20 cellular contexts compared by ENCODE assay signal in the genomic region with DNA sequence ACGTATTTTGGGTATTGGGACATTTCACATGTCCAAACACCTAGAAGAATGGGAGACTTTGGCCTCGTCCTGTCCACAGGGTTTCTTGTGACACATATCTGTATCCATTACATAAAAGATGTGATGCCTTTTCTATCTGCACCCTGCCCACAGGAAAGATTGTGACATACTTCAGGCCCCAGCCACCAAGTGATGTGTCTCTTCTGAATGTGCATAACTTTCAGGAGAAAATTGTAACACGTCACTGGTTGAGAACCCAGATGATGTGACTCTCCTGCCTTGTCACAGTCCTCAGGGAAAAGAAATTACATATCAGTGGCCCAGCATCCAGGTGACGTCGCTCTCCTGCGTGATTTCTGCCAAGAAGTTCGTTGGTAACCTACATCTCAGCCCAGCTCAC. TPM values are rescaled to one million over a fixed set of nuclear protein-coding genes. Genes with fewer than 3 reads are reported as not detected.
DNase-seq lines count a peak whose midpoint lies in the region; ATAC-seq and TF ChIP-seq lines count a peak whose summit lies in the region.
"Had no signal": no experiment of that assay in that cellular context is flagged by ENCODE, and none has a peak within 500 bp of the region (broad histone marks: within the 10 kb centered on the region; RNA-seq: fewer than 3 reads in every experiment).

No MANE protein-coding gene starts in this region.

- no peak overlapping the region for H3K4me2 ChIP-seq in neural progenitor cell
- H3K4me2 ChIP-seq: BLaER1 treated with 17β-estradiol and CSF1 and Interleukin-3, amounts not matched to agents 10 nM and 100 nM had no signal

- TF ChIP-seq CTCF in endodermal cell (conservative IDR thresholded peaks at IDR 0.05): no peak
- no peak for TF ChIP-seq CTCF in lung (IDR thresholded peaks at IDR 0.05; ENCODE audit: control extremely low read depth, extremely low read depth)
- no peak for TF ChIP-seq CTCF in neural progenitor cell (IDR thresholded peaks at IDR 0.05)

- ATAC-seq in activated T-cell treated with anti-CD3 and anti-CD28 coated beads, Interleukin-2, amount 50 U/mL, for 72 hours (replicated peaks in 1 of 2): no peak
- ATAC-seq in lung (ENCODE audit: insufficient read depth, low FRiP score) (no peak), HG02763 (IDR thresholded peaks at IDR 0.05; ENCODE audit: unreplicated experiment) (no peak)
- ATAC-seq: CD8-positive, alpha-beta T cell had no signal

- H3K36me3 ChIP-seq in endodermal cell (ENCODE audit: control insufficient read depth, insufficient read depth, low read length): peaks cover 93% of the 10 kb centered on the region
- peaks cover 5 to 15% of the 10 kb centered on the region in 2 donors for H3K36me3 ChIP-seq in lung (ENCODE audit: control insufficient read depth in 2 of 2, insufficient read depth in 2 of 2, low read length in 2 of 2)
- H3K36me3 ChIP-seq in neural progenitor cell: peaks cover 4% of the 10 kb centered on the region

- H3K27me3 Mint-ChIP-seq in activated T-cell treated with anti-CD3 and anti-CD28 coated beads, Interleukin-2, amount 50 U/mL, for 72 hours (ENCODE audit: low read depth): no peaks in the 10 kb centered on the region
- H3K27me3 Mint-ChIP-seq in endodermal cell (ENCODE audit: insufficient read depth) (no peaks in the 10 kb centered on the region), neural progenitor cell (ENCODE audit: insufficient read depth, low read depth) (peaks cover 3% of the 10 kb centered on the region)
- H3K27me3 Mint-ChIP-seq: B cell had no signal

- peaks cover 30 to 37% of the 10 kb centered on the region in 2 donors for H3K36me3 Mint-ChIP-seq in activated T-cell treated with anti-CD3 and anti-CD28 coated beads, Interleukin-2, amount 50 U/mL, for 72 hours (ENCODE audit: insufficient read depth in 2 of 2)
- H3K36me3 Mint-ChIP-seq in endodermal cell (ENCODE audit: low read depth) (peaks cover 87% of the 10 kb centered on the region), neural progenitor cell (peaks cover 87% of the 10 kb centered on the region)

- H3K27ac ChIP-seq in endodermal cell (ENCODE audit: low read depth, low read length) (no peak overlapping the region), lung (ENCODE audit: low read depth in 1 of 2, low read length in 1 of 2) (no peak overlapping the region), neural progenitor cell (no peak overlapping the region)
- H3K27ac ChIP-seq: BLaER1 treated with 17β-estradiol and CSF1 and Interleukin-3, amounts not matched to agents 10 nM and 100 nM; GM23248; HL-60 had no signal

- no peaks in the 10 kb centered on the region for H3F3A ChIP-seq in neural progenitor cell (ENCODE audit: low read depth)

- H3K27ac Mint-ChIP-seq in activated T-cell treated with anti-CD3 and anti-CD28 coated beads, Interleukin-2, amount 50 U/mL, for 72 hours: peak overlapping the region; percentile 42
- H3K27ac Mint-ChIP-seq in endodermal cell: no peak overlapping the region
- no peak overlapping the region for H3K27ac Mint-ChIP-seq in neural progenitor cell
- H3K27ac Mint-ChIP-seq: B cell; CD8-positive, alpha-beta T cell had no signal

- peaks cover 83% of the 10 kb centered on the region for H3K79me2 ChIP-seq in neural progenitor cell (ENCODE audit: low read depth)

- H3K27me3 ChIP-seq in endodermal cell (ENCODE audit: control insufficient read depth, insufficient read depth, low read length, poor library complexity, severe bottlenecking): no peaks in the 10 kb centered on the region
- H3K27me3 ChIP-seq in lung (ENCODE audit: control insufficient read depth, insufficient read depth): no peaks in the 10 kb centered on the region
- H3K27me3 ChIP-seq in neural progenitor cell: no peaks in the 10 kb centered on the region
- H3K27me3 ChIP-seq: BLaER1 treated with 17β-estradiol and CSF1 and Interleukin-3, amounts not matched to agents 10 nM and 100 nM had no signal

- no peak for DNase-seq in activated T-cell treated with anti-CD3 and anti-CD28 coated beads, Interleukin-2, amount 50 U/mL, for 72 hours
- no peak for DNase-seq in activated T-cell treated with anti-CD3 and anti-CD28 coated beads, Interleukin-2, amount 50 U/mL, for 48 hours
- DNase-seq in AML-193 (lab: John Stamatoyannopoulos, UW) (peak; percentile 10 to 15), endodermal cell (peak; percentile 5), lung (ENCODE audit: low spot score) (peak; percentile 2), KG1 (lab: John Stamatoyannopoulos, UW) (no peak), neural progenitor cell (ENCODE audit: low spot score) (no peak)
- DNase-seq: 8988T; Calu3; CD8-positive, alpha-beta T cell; DMS53; DND-41; EL; GM23248; HCEC 1CT; IMR-90 had no signal

- H3K4me3 Mint-ChIP-seq in activated T-cell treated with anti-CD3 and anti-CD28 coated beads, Interleukin-2, amount 50 U/mL, for 72 hours: no peak overlapping the region
- H3K4me3 Mint-ChIP-seq in endodermal cell (no peak overlapping the region), neural progenitor cell (no peak overlapping the region)
- H3K4me3 Mint-ChIP-seq: B cell; CD8-positive, alpha-beta T cell had no signal

- WGBS in endodermal cell (ENCODE audit: insufficient coverage in 1 of 2, insufficient read length in 1 of 2), 2 experiments: 95 to 97% methylated on average over 6 to 7 of the region's 7 CpGs
- WGBS in lung, 2 donors: 89 to 96% methylated on average over 7 of the region's 7 CpGs

- H3K9ac ChIP-seq in endodermal cell (ENCODE audit: extremely low read depth, low read length, poor library complexity, severe bottlenecking) (no peak overlapping the region), neural progenitor cell (no peak overlapping the region)
- H3K9ac ChIP-seq: BLaER1 treated with 17β-estradiol and CSF1 and Interleukin-3, amounts not matched to agents 10 nM and 100 nM; GM23248 had no signal

- H3K4me1 Mint-ChIP-seq in activated T-cell treated with anti-CD3 and anti-CD28 coated beads, Interleukin-2, amount 50 U/mL, for 72 hours (ENCODE audit: low read depth): peaks cover 24% of the 10 kb centered on the region
- peaks cover 4% of the 10 kb centered on the region for H3K4me1 Mint-ChIP-seq in endodermal cell
- H3K4me1 Mint-ChIP-seq in neural progenitor cell: no peaks in the 10 kb centered on the region
- H3K4me1 Mint-ChIP-seq: B cell had no signal

- no peaks in the 10 kb centered on the region for H3K4me1 ChIP-seq in endodermal cell (ENCODE audit: control insufficient read depth, insufficient read depth, low read length)
- H3K4me1 ChIP-seq in lung (ENCODE audit: control insufficient read depth in 2 of 2, insufficient read depth in 2 of 2, low read length in 2 of 2): no peaks in the 10 kb centered on the region
- H3K4me1 ChIP-seq in neural progenitor cell: no peaks in the 10 kb centered on the region
- H3K4me1 ChIP-seq: BLaER1 treated with 17β-estradiol and CSF1 and Interleukin-3, amounts not matched to agents 10 nM and 100 nM had no signal

- no peak overlapping the region for H2AFZ ChIP-seq in neural progenitor cell (replicated peaks)
- H2AFZ ChIP-seq: GM23248 had no signal

- H3K9me3 Mint-ChIP-seq in activated T-cell treated with anti-CD3 and anti-CD28 coated beads, Interleukin-2, amount 50 U/mL, for 72 hours: peaks cover 8 to 15% of the 10 kb centered on the region in 2 donors
- no peaks in the 10 kb centered on the region for H3K9me3 Mint-ChIP-seq in endodermal cell
- H3K9me3 Mint-ChIP-seq in neural progenitor cell: peaks cover 82% of the 10 kb centered on the region
- H3K9me3 Mint-ChIP-seq: CD8-positive, alpha-beta T cell had no signal

- peaks cover 51% of the 10 kb centered on the region for H4K20me1 ChIP-seq in neural progenitor cell (ENCODE audit: low read depth)
- H4K20me1 ChIP-seq: BLaER1 treated with 17β-estradiol and CSF1 and Interleukin-3, amounts not matched to agents 10 nM and 100 nM had no signal

- H3K4me3 ChIP-seq in endodermal cell (ENCODE audit: low read length) (no peak overlapping the region), lung (no peak overlapping the region), neural progenitor cell (no peak overlapping the region)
- H3K4me3 ChIP-seq: BLaER1 treated with 17β-estradiol and CSF1 and Interleukin-3, amounts not matched to agents 10 nM and 100 nM; GM23248 had no signal

- H3K9me3 ChIP-seq in endodermal cell (ENCODE audit: control insufficient read depth, low read length): no peaks in the 10 kb centered on the region
- peaks cover 0 to 43% of the 10 kb centered on the region in 2 donors for H3K9me3 ChIP-seq in lung (ENCODE audit: control insufficient read depth in 2 of 2, insufficient read depth in 1 of 2, low read length in 1 of 2)
- no peaks in the 10 kb centered on the region for H3K9me3 ChIP-seq in neural progenitor cell (ENCODE audit: low read depth)

RNA-seq across cellular contexts. Expression of gene ZNF681, which starts 21.0 kb away (rescaled TPM):
- 1 to 10 TPM; 4.7 to 7.0 TPM for total RNA-seq in activated T-cell treated with anti-CD3 and anti-CD28 coated beads, Interleukin-2, amount 50 U/mL, for 72 hours
- total RNA-seq in endodermal cell (10 to 100 TPM in 1 of 2 donors, 1 to 10 TPM in 1; 3.5 to 11.3 TPM), lung (1 to 10 TPM; 2.1 to 4.8 TPM), neural progenitor cell (ENCODE audit: low replicate concordance) (11.4 and 16.7 TPM in 2 replicates)
- polyA plus RNA-seq in endodermal cell (2013, experiment 1 of 2): 7.9 TPM
- polyA plus RNA-seq in endodermal cell (2013, experiment 2 of 2): 7.0 TPM
- polyA plus RNA-seq in lung: under 1 TPM; 0.58 to 0.81 TPM

Comparison
In these comparisons a context has a peak if more than half of its experiments do, and no peak if none do; other contexts are left out.
1. DNase-seq: peak in AML-193 (2 of 2), endodermal cell (single experiment) and lung (single experiment); none in activated T-cell treated with anti-CD3 and anti-CD28 coated beads, Interleukin-2, amount 50 U/mL, for 72 hours (0 of 2), activated T-cell treated with anti-CD3 and anti-CD28 coated beads, Interleukin-2, amount 50 U/mL, for 48 hours (0 of 2), KG1 (single experiment) and neural progenitor cell (single experiment).